Comparison of ENCODE assay signal across 1 cellular context in genomic region chr1:212158912-212159796, GRCh38.
TF ChIP-seq lines count a peak whose summit lies in the region.

No MANE protein-coding gene starts in this region.

TF ChIP-seq in K562, 482 proteins besides CTCF, POLR2A, EP300 and RAD21 (continued from another document and continues in another):
- TF ChIP-seq ARID4B (CRISPR knock-in tag; IDR thresholded peaks at IDR 0.05) (no peak), NR2C2 (CRISPR knock-in tag; IDR thresholded peaks at IDR 0.05) (no peak), NR2C2 (tag; IDR thresholded peaks at IDR 0.05) (peak; percentile 50), GATAD2A (IDR thresholded peaks at IDR 0.05) (0 out of 2 replicates have a peak, but pooled peaks have one; percentile 24), MAFK (IDR thresholded peaks at IDR 0.05; ENCODE audit: low read length) (no peak), PML (IDR thresholded peaks at IDR 0.05; ENCODE audit: low read length) (no peak), CBFA2T3 (IDR thresholded peaks at IDR 0.05) (peak; percentile 63; the same call in 1 of the 2 replicates), ZNF407 (IDR thresholded peaks at IDR 0.05; ENCODE audit: low read depth) (no peak), RFX1 (IDR thresholded peaks at IDR 0.05) (no peak), HMBOX1 (IDR thresholded peaks at IDR 0.05) (peak; percentile 30; the same call in 1 of the 2 replicates), POU5F1 (IDR thresholded peaks at IDR 0.05; ENCODE audit: borderline replicate concordance, low read depth, low read length, partially characterized antibody) (no peak), ETV5 (CRISPR knock-in tag; IDR thresholded peaks at IDR 0.05; ENCODE audit: low read depth) (no peak), TCF7 (IDR thresholded peaks at IDR 0.05; ENCODE audit: borderline replicate concordance) (peak; percentile 32; the same call in 1 of the 2 replicates), AFF4 (CRISPR knock-in tag; IDR thresholded peaks at IDR 0.05) (no peak), TFAP4 (CRISPR knock-in tag; IDR thresholded peaks at IDR 0.05; ENCODE audit: borderline replicate concordance) (peak; percentile 60; the same call in 1 of the 2 replicates), CHD7 (IDR thresholded peaks at IDR 0.05; ENCODE audit: low read depth, low read length) (no peak), ERF (CRISPR knock-in tag; IDR thresholded peaks at IDR 0.05) (no peak), ZNF766 (CRISPR knock-in tag; conservative IDR thresholded peaks at IDR 0.05) (0 out of 2 replicates have a peak, but pooled peaks have one; percentile 63), TBL1XR1 (IDR thresholded peaks at IDR 0.05; ENCODE audit: low read length in 2 of 2) (no peak)
